8 cellular contexts compared by ENCODE assay signal in the genomic region with DNA sequence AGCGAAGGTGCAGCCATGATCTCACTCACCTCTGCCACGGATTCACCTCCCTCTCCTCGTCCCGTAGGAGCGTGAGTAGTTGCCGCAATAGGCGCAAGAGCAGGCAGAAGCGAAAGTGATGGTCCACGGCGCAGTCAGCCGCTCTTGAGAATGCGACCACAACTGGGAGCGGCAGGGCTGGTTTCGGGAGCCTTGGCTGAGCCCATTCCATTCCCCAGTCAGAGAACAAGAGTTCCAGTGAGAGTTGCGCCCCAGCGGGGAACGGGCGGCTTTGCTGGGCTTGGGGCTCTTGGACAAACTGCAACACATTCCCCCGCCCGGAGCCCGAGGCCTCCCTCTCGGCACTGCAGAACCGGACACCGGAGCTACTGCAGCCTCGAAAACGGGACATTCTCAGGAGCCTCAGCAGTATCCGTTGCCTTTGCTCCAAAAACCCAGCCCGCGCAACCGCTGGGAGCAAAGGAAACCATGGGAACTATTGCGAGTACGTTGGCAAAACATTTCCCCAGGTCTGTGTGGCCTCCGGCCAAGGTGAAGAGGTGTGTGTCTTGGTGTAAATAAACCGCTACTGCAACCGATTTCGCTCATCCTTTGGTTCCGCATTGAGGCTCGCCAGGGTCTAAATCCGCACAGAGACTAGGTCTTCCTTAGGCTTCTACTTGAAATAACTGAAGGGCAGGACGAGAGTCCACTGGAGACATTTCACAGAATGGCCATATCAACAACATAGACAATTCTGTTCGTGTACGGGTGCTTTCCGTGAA. TPM values are rescaled to one million over a fixed set of nuclear protein-coding genes. Genes with fewer than 3 reads are reported as not detected.
DNase-seq lines count a peak whose midpoint lies in the region; ATAC-seq and TF ChIP-seq lines count a peak whose summit lies in the region.

No MANE protein-coding gene starts in this region.

- H3K4me3 ChIP-seq in dorsolateral prefrontal cortex, result peak overlapping the region; percentile 31 to 79 (median 66)
- peak overlapping the region; percentile 52 for H3K4me3 ChIP-seq in lower leg skin (ENCODE audit: low read depth, poor library complexity, severe bottlenecking)

- H3K27ac ChIP-seq in dorsolateral prefrontal cortex, result peak overlapping the region in 53 of 59 donors; percentile 11 to 87 (median 72)

- peaks cover 0 to 65% (median 8%) of the 10 kb centered on the region in 45 donors for H3K27me3 ChIP-seq in dorsolateral prefrontal cortex

- WGBS in lower leg skin, 2 donors, result 1 to 56% methylated on average over 31 to 39 of the region's 43 CpGs

- intact Hi-C loops in dorsolateral prefrontal cortex (cut with DNase I) (loop anchor here (10.0 kb wide), 2 partner anchors 210 to 300 kb away; partner anchors contain the start of gene NKAP (in 1 of the 2)), lower leg skin (cut with DNase I; ENCODE audit: low total_unique reads) (no loop called here)

- peak in 12 of 56 donors; percentile 8 to 29 (median 14) for TF ChIP-seq CTCF in dorsolateral prefrontal cortex (IDR thresholded peaks at IDR 0.05 in 54 of 56, conservative IDR thresholded peaks at IDR 0.05 in 2 of 56; ENCODE audit: low read depth in 1 of 56, partially characterized antibody in 56 of 56)
- no peak for TF ChIP-seq CTCF in lower leg skin (IDR thresholded peaks at IDR 0.05)

- TF ChIP-seq POLR2A in lower leg skin (IDR thresholded peaks at IDR 0.05), result no peak

- peak; percentile 55 for DNase-seq in Ammon's horn (ENCODE audit: low spot score)
- DNase-seq in GM19238 (ENCODE audit: insufficient read length, low spot score), result peak; percentile 19
- peak; percentile 47 for DNase-seq in NCI-H510A (lab: John Stamatoyannopoulos, UW)
- DNase-seq in activated CD4-positive, alpha-beta T cell treated with anti-CD3 and anti-CD28 coated beads, Interleukin-2, amount 50 U/mL, for 1 hour, result peak; percentile 58
- DNase-seq in dorsolateral prefrontal cortex, result peak in 9 of 10 donors; percentile 33 to 74 (median 49)
- DNase-seq in lower leg skin (ENCODE audit: low spot score in 2 of 2), result peak; percentile 71 to 94
- peak; percentile 27 to 40 for DNase-seq in stimulated activated CD4-positive, alpha-beta T cell treated with anti-CD3 and anti-CD28 coated beads, Interleukin-4, amount 100 ng/mL, for 4 hours

- peak; percentile 79 for ATAC-seq in HG03439 (IDR thresholded peaks at IDR 0.05; ENCODE audit: unreplicated experiment)

RNA-seq across cellular contexts. Expression of gene ZBTB33, which starts 5.7 kb away (rescaled TPM):
- total RNA-seq in dorsolateral prefrontal cortex (10 to 100 TPM; 13.8 to 40.5 (median 22.4) TPM), lower leg skin (10 to 100 TPM; 21.6 to 26.8 (median 23.8) TPM)

Comparison
In these comparisons a context has a peak if more than half of its experiments do, and no peak if none do; other contexts are left out.
1. Peak in every context shown above with its lines: DNase-seq, ATAC-seq, H3K4me3 ChIP-seq and H3K27ac ChIP-seq.
2. DNase-seq: peak in every context shown above with its lines; median percentile 82 in lower leg skin; 58 in activated CD4-positive, alpha-beta T cell treated with anti-CD3 and anti-CD28 coated beads, Interleukin-2, amount 50 U/mL, for 1 hour; 55 in Ammon's horn; 49 in dorsolateral prefrontal cortex; 47 in NCI-H510A; 34 in stimulated activated CD4-positive, alpha-beta T cell treated with anti-CD3 and anti-CD28 coated beads, Interleukin-4, amount 100 ng/mL, for 4 hours; 19 in GM19238.